In genomic region chr1:39833121-39833520, GRCh38 we compare ENCODE assay signal across 22 cellular contexts.
"Had no signal": no experiment of that assay in that cellular context is flagged by ENCODE, and none has a peak within 500 bp of the region (broad histone marks: within the 10 kb centered on the region; RNA-seq: fewer than 3 reads in every experiment).

No MANE protein-coding gene starts in this region.

- H3K36me3 ChIP-seq: neural progenitor cell, ovary had no signal

- H3K27ac ChIP-seq: coronary artery, neural progenitor cell, ovary, upper lobe of right lung had no signal

- H3K27me3 ChIP-seq: body of pancreas, esophagus squamous epithelium, neural progenitor cell, ovary, upper lobe of right lung had no signal

- DNase-seq: activated B cell treated with CpG ODN at 0.5 μM for 24 hours; activated CD4-positive, alpha-beta T cell treated with anti-CD3 and anti-CD28 coated beads for 48 hours; activated CD8-positive, alpha-beta T cell treated with anti-CD3 and anti-CD28 coated beads for 36 hours; activated gamma-delta T cell; activated T-cell treated with anti-CD3 and anti-CD28 coated beads, Interleukin-2, amount 50 U/mL, for 72 hours; amygdala; body of pancreas; central memory CD4-positive, alpha-beta T cell; effector CD4-positive, alpha-beta T cell; esophagus squamous epithelium; left colon; midbrain; ovary; spleen; stimulated activated CD4-positive, alpha-beta T cell treated with anti-CD3 and anti-CD28 coated beads, Interleukin-1b, Interleukin-23, amount 100 ng/mL, for 48 hours; stimulated activated naive CD8-positive, alpha-beta T cell treated with anti-CD3 and anti-CD28 coated beads, Interleukin-15, amount 100 ng/mL, for 72 hours; T-helper 2 cell; upper lobe of right lung had no signal

- H3K4me3 ChIP-seq: body of pancreas, coronary artery, esophagus squamous epithelium, neural progenitor cell, ovary, spleen, upper lobe of right lung had no signal

- ATAC-seq: activated CD8-positive, alpha-beta T cell treated with anti-CD3 and anti-CD28 coated beads for 36 hours; activated naive CD4-positive, alpha-beta T cell treated with anti-CD3 and anti-CD28 coated beads, Interleukin-2, amount 50 U/mL, for 72 hours; activated T-cell treated with anti-CD3 and anti-CD28 coated beads, Interleukin-2, amount 50 U/mL, for 72 hours; body of pancreas; left colon; stimulated activated naive CD8-positive, alpha-beta T cell treated with anti-CD3 and anti-CD28 coated beads, Interleukin-15, amount 100 ng/mL, for 72 hours had no signal

- H3K9me3 ChIP-seq: body of pancreas, esophagus squamous epithelium, ovary, spleen, upper lobe of right lung had no signal

- FAIRE-seq: islet of Langerhans had no signal

- H3K4me1 ChIP-seq: spleen, upper lobe of right lung had no signal
